In genomic region chr14:59481407-59482119, GRCh38 we compare ENCODE assay signal across 9 cellular contexts. TPM values are rescaled to one million over a fixed set of nuclear protein-coding genes. Genes with fewer than 3 reads are reported as not detected.
DNase-seq lines count a peak whose midpoint lies in the region; ATAC-seq and TF ChIP-seq lines count a peak whose summit lies in the region.
"Had no signal": no experiment of that assay in that cellular context is flagged by ENCODE, and none has a peak within 500 bp of the region (broad histone marks: within the 10 kb centered on the region; RNA-seq: fewer than 3 reads in every experiment).

No MANE protein-coding gene starts in this region.

- H3K4me1 ChIP-seq in liver (ENCODE audit: control insufficient read depth in 4 of 4, insufficient read depth in 4 of 4, low read length in 3 of 4): peaks cover 5 to 34% (median 26%) of the 10 kb centered on the region in 4 donors

- TF ChIP-seq RAD21 in liver (IDR thresholded peaks at IDR 0.05): no peak

- no peaks in the 10 kb centered on the region for H3K36me3 ChIP-seq in liver (ENCODE audit: control insufficient read depth in 4 of 4, insufficient read depth in 3 of 4, low read depth in 1 of 4, low read length in 3 of 4)

- peak overlapping the region; percentile 76 for H3K27ac Mint-ChIP-seq in stimulated activated naive CD8-positive, alpha-beta T cell treated with anti-CD3 and anti-CD28 coated beads, Interleukin-15, Interleukin-2, amounts not matched to agents 100 ng/mL and 50 ng/mL, for 24 hours
- peak overlapping the region; percentile 62 for H3K27ac Mint-ChIP-seq in activated naive CD8-positive, alpha-beta T cell treated with anti-CD3 and anti-CD28 coated beads, Interleukin-2, amount 50 U/mL, for 24 hours

- H3K9me3 ChIP-seq in liver (ENCODE audit: control insufficient read depth in 4 of 4, low read length in 3 of 4): no peaks in the 10 kb centered on the region

- no peak for ATAC-seq in stimulated activated naive CD8-positive, alpha-beta T cell treated with anti-CD3 and anti-CD28 coated beads, Interleukin-15, Interleukin-2, amounts not matched to agents 100 U/mL and 50 U/mL, for 24 hours
- ATAC-seq in activated naive CD8-positive, alpha-beta T cell treated with anti-CD3 and anti-CD28 coated beads, Interleukin-2, amount 50 U/mL, for 24 hours: no peak
- no peak for ATAC-seq in GM18519 (IDR thresholded peaks at IDR 0.05; ENCODE audit: low FRiP score, unreplicated experiment)

- no peaks in the 10 kb centered on the region for H3K9me3 Mint-ChIP-seq in stimulated activated naive CD8-positive, alpha-beta T cell treated with anti-CD3 and anti-CD28 coated beads, Interleukin-15, Interleukin-2, amounts not matched to agents 100 ng/mL and 50 ng/mL, for 24 hours
- no peaks in the 10 kb centered on the region for H3K9me3 Mint-ChIP-seq in activated naive CD8-positive, alpha-beta T cell treated with anti-CD3 and anti-CD28 coated beads, Interleukin-2, amount 50 U/mL, for 24 hours

- peak overlapping the region in 1 of 3 donors; percentile 74 for H3K4me3 ChIP-seq in liver (ENCODE audit: low read depth in 1 of 3, low read length in 3 of 3)

- no peak overlapping the region for H3K27ac ChIP-seq in liver (ENCODE audit: low read depth in 1 of 2, low read length in 2 of 2)

- DNase-seq in stimulated activated naive CD8-positive, alpha-beta T cell treated with anti-CD3 and anti-CD28 coated beads, Interleukin-15, Interleukin-2, amounts not matched to agents 100 U/mL and 50 U/mL, for 24 hours: no peak
- no peak for DNase-seq in activated naive CD8-positive, alpha-beta T cell treated with anti-CD3 and anti-CD28 coated beads, Interleukin-2, amount 50 U/mL, for 24 hours
- DNase-seq in amniotic stem cell (lab: John Stamatoyannopoulos, UW) (no peak), COLO668 (lab: John Stamatoyannopoulos, UW; ENCODE audit: unreplicated experiment) (no peak)
- DNase-seq in stimulated activated naive CD4-positive, alpha-beta T cell (lab: John Stamatoyannopoulos, UW): no peak
- DNase-seq: stimulated activated CD4-positive, alpha-beta T cell treated with anti-CD3 and anti-CD28 coated beads, Interleukin-2, amount 100 ng/mL, for 24 hours had no signal

- H3K4me1 Mint-ChIP-seq in stimulated activated naive CD8-positive, alpha-beta T cell treated with anti-CD3 and anti-CD28 coated beads, Interleukin-15, Interleukin-2, amounts not matched to agents 100 ng/mL and 50 ng/mL, for 24 hours (ENCODE audit: low read depth): peaks cover 57% of the 10 kb centered on the region
- peaks cover 50% of the 10 kb centered on the region for H3K4me1 Mint-ChIP-seq in activated naive CD8-positive, alpha-beta T cell treated with anti-CD3 and anti-CD28 coated beads, Interleukin-2, amount 50 U/mL, for 24 hours

- no peaks in the 10 kb centered on the region for H3K27me3 ChIP-seq in liver (ENCODE audit: control insufficient read depth in 4 of 4, insufficient read depth in 4 of 4, low read length in 3 of 4)

- H3K4me3 Mint-ChIP-seq in stimulated activated naive CD8-positive, alpha-beta T cell treated with anti-CD3 and anti-CD28 coated beads, Interleukin-15, Interleukin-2, amounts not matched to agents 100 ng/mL and 50 ng/mL, for 24 hours: peak overlapping the region; percentile 94
- H3K4me3 Mint-ChIP-seq in activated naive CD8-positive, alpha-beta T cell treated with anti-CD3 and anti-CD28 coated beads, Interleukin-2, amount 50 U/mL, for 24 hours: peak overlapping the region; percentile 90

- H3K27me3 Mint-ChIP-seq in stimulated activated naive CD8-positive, alpha-beta T cell treated with anti-CD3 and anti-CD28 coated beads, Interleukin-15, Interleukin-2, amounts not matched to agents 100 ng/mL and 50 ng/mL, for 24 hours: no peaks in the 10 kb centered on the region
- no peaks in the 10 kb centered on the region for H3K27me3 Mint-ChIP-seq in activated naive CD8-positive, alpha-beta T cell treated with anti-CD3 and anti-CD28 coated beads, Interleukin-2, amount 50 U/mL, for 24 hours

- no peak overlapping the region for H3K9ac ChIP-seq in liver (ENCODE audit: low read depth in 1 of 2, low read length in 2 of 2)

- peaks cover 39% of the 10 kb centered on the region for H3K36me3 Mint-ChIP-seq in stimulated activated naive CD8-positive, alpha-beta T cell treated with anti-CD3 and anti-CD28 coated beads, Interleukin-15, Interleukin-2, amounts not matched to agents 100 ng/mL and 50 ng/mL, for 24 hours (ENCODE audit: low read depth)
- H3K36me3 Mint-ChIP-seq in activated naive CD8-positive, alpha-beta T cell treated with anti-CD3 and anti-CD28 coated beads, Interleukin-2, amount 50 U/mL, for 24 hours (ENCODE audit: low read depth): peaks cover 14% of the 10 kb centered on the region

- 65% methylated on average over 4 of the region's 4 CpGs for WGBS in liver

- TF ChIP-seq CTCF in liver (IDR thresholded peaks at IDR 0.05; ENCODE audit: low read depth, low read length, missing input control): no peak

TF ChIP-seq in liver, 16 proteins besides CTCF, POLR2A, EP300 and RAD21:
- TF ChIP-seq FOXA2 (IDR thresholded peaks at IDR 0.05) (peak; percentile 41), ATF3 (IDR thresholded peaks at IDR 0.05) (no peak)
TF ChIP-seq in liver: peak in this region for 1.

RNA-seq across cellular contexts. Expression of gene L3HYPDH, which starts 2.6 kb away (rescaled TPM):
- 10 to 100 TPM in 1 of 2 donors, 1 to 10 TPM in 1; 9.3 to 35.1 TPM for total RNA-seq in liver
- 10 to 100 TPM; 21.4 to 36.3 TPM for polyA plus RNA-seq in liver

RNA-seq across cellular contexts. Expression of gene JKAMP, which starts 2.8 kb away (rescaled TPM):
- 10 to 100 TPM; 41.2 to 65.1 TPM for total RNA-seq in liver
- 10 to 100 TPM; 19.7 to 23.9 TPM for polyA plus RNA-seq in liver

RNA-seq across cellular contexts. Expression of gene GPR135, which starts 16.4 kb away (rescaled TPM):
- total RNA-seq in liver: 1 to 10 TPM in 1 of 2 donors, under 1 TPM in 1; 0.56 to 2.9 TPM
- polyA plus RNA-seq in liver: under 1 TPM; 0.22 to 0.31 TPM
